21 cellular contexts compared by ENCODE assay signal in genomic region chr18:38493991-38494559, GRCh38.
DNase-seq lines count a peak whose midpoint lies in the region; ATAC-seq, FAIRE-seq and TF ChIP-seq lines count a peak whose summit lies in the region.
"Had no signal": no experiment of that assay in that cellular context is flagged by ENCODE, and none has a peak within 500 bp of the region (broad histone marks: within the 10 kb centered on the region; RNA-seq: fewer than 3 reads in every experiment).

No MANE protein-coding gene starts in this region.

- H3K36me3 Mint-ChIP-seq in activated naive CD4-positive, alpha-beta T cell treated with anti-CD3 and anti-CD28 coated beads, Interleukin-2, amount 50 U/mL, for 24 hours = no peaks in the 10 kb centered on the region
- H3K36me3 Mint-ChIP-seq: CD14-positive monocyte had no signal

- TF ChIP-seq CTCF in bronchial epithelial cell (IDR thresholded peaks at IDR 0.05; ENCODE audit: insufficient read depth, low read length, severe bottlenecking) = no peak
- TF ChIP-seq CTCF in SK-N-SH (IDR thresholded peaks at IDR 0.05) = no peak

- H3K9ac ChIP-seq in SK-N-SH = no peak overlapping the region

- H3K4me1 ChIP-seq in SK-N-SH (ENCODE audit: control insufficient read depth in 1 of 2, insufficient read depth in 2 of 2, low read depth in 1 of 2, low read length in 1 of 2) = no peaks in the 10 kb centered on the region
- H3K4me1 ChIP-seq: adrenal gland, spleen, vagina had no signal

- H3K9me3 Mint-ChIP-seq in activated naive CD4-positive, alpha-beta T cell treated with anti-CD3 and anti-CD28 coated beads, Interleukin-2, amount 50 U/mL, for 24 hours = no peaks in the 10 kb centered on the region
- H3K9me3 Mint-ChIP-seq: activated CD4-positive, alpha-beta T cell treated with anti-CD3 and anti-CD28 coated beads, Interleukin-2, amount 10 ng/mL, durations not matched to agents 24 days and 14 days had no signal

- no peaks in the 10 kb centered on the region for H3K27me3 Mint-ChIP-seq in activated naive CD4-positive, alpha-beta T cell treated with anti-CD3 and anti-CD28 coated beads, Interleukin-2, amount 50 U/mL, for 24 hours
- H3K27me3 Mint-ChIP-seq: activated CD4-positive, alpha-beta T cell treated with anti-CD3 and anti-CD28 coated beads, Interleukin-2, amount 10 ng/mL, durations not matched to agents 24 days and 14 days; central memory CD8-positive, alpha-beta T cell had no signal

- H3K27me3 ChIP-seq in bronchial epithelial cell (ENCODE audit: control insufficient read depth, insufficient read depth, low read length) = no peaks in the 10 kb centered on the region
- no peaks in the 10 kb centered on the region for H3K27me3 ChIP-seq in SK-N-SH (ENCODE audit: insufficient read depth)
- H3K27me3 ChIP-seq: adrenal gland, spleen, vagina had no signal

- no peak overlapping the region for H3K4me3 Mint-ChIP-seq in activated naive CD4-positive, alpha-beta T cell treated with anti-CD3 and anti-CD28 coated beads, Interleukin-2, amount 50 U/mL, for 24 hours
- H3K4me3 Mint-ChIP-seq: activated CD4-positive, alpha-beta T cell treated with anti-CD3 and anti-CD28 coated beads, Interleukin-2, amount 10 ng/mL, durations not matched to agents 24 days and 14 days; CD14-positive monocyte; central memory CD8-positive, alpha-beta T cell had no signal

- FAIRE-seq in bronchial epithelial cell (lab: Jason Lieb, UNC) (no peak), urothelium cell line (lab: Jason Lieb, UNC) (no peak)

- H3K9me3 ChIP-seq in SK-N-SH = 0 out of 2 replicates have a peak, but pooled peaks cover 3% of the 10 kb centered on the region
- H3K9me3 ChIP-seq: adrenal gland, vagina had no signal

- no peaks in the 10 kb centered on the region for H3K9me2 ChIP-seq in SK-N-SH

- H3K4me2 ChIP-seq in SK-N-SH = no peak overlapping the region

- no peak for TF ChIP-seq EP300 in SK-N-SH (IDR thresholded peaks at IDR 0.05; ENCODE audit: borderline replicate concordance in 1 of 2, low read depth in 1 of 2, low read length in 1 of 2)

- H2AFZ ChIP-seq in SK-N-SH (ENCODE audit: low read depth) = no peak overlapping the region

- H3K27ac Mint-ChIP-seq in activated naive CD4-positive, alpha-beta T cell treated with anti-CD3 and anti-CD28 coated beads, Interleukin-2, amount 50 U/mL, for 24 hours = peak overlapping the region; percentile 24
- H3K27ac Mint-ChIP-seq: activated CD4-positive, alpha-beta T cell treated with anti-CD3 and anti-CD28 coated beads, Interleukin-2, amount 10 ng/mL, durations not matched to agents 24 days and 14 days had no signal

- CTCF ChIA-PET in SK-N-SH (lab: Yijun Ruan, JAX) = interaction anchor here (0.6 to 1.9 kb wide), 2 partner anchors 8 to 1000 kb away, joined by 3 to 4 read pairs; no protein-coding TSS in a partner anchor

- H3K27ac ChIP-seq in SK-N-SH (ENCODE audit: low read depth in 2 of 2, low read length in 1 of 2) = no peak overlapping the region
- H3K27ac ChIP-seq: adrenal gland, spleen, vagina had no signal

- no peaks in the 10 kb centered on the region for H4K20me1 ChIP-seq in SK-N-SH (ENCODE audit: insufficient read depth)

- H3F3A ChIP-seq in SK-N-SH (replicated peaks; ENCODE audit: insufficient read depth) = no peaks in the 10 kb centered on the region

- DNase-seq in activated naive CD4-positive, alpha-beta T cell treated with Interleukin-2 at 50 U/mL for 16 hours = no peak
- DNase-seq in bronchial epithelial cell (ENCODE audit: low read depth) (peak; percentile 62), urothelium cell line (ENCODE audit: low spot score) (peak; percentile 20), NCI-H2107 treated with DMSO at 0.1 percent for 48 hours (lab: John Stamatoyannopoulos, UW; ENCODE audit: unreplicated experiment) (no peak), SK-N-SH (no peak)
- DNase-seq: activated CD4-positive, alpha-beta T cell treated with anti-CD3 and anti-CD28 coated beads, Interleukin-2, amount 10 ng/mL, durations not matched to agents 24 days and 14 days; activated effector memory CD4-positive, alpha-beta T cell treated with anti-CD3 and anti-CD28 coated beads, Interleukin-2, amount 50 U/mL, for 16 hours; adrenal gland; DMS53; effector CD4-positive, alpha-beta T cell; left ventricle myocardium superior; MM.1S; SHP77; spleen; T-helper 1 cell had no signal

- H3K4me3 ChIP-seq in bronchial epithelial cell (ENCODE audit: low read depth, low read length) (no peak overlapping the region), SK-N-SH (ENCODE audit: low read depth in 2 of 2, low read length in 1 of 2) (no peak overlapping the region)
- H3K4me3 ChIP-seq: adrenal gland, spleen, vagina had no signal

- 15% methylated on average over 2 of the region's 2 CpGs for WGBS in SK-N-SH (ENCODE audit: low lambda C conversion rate)

- no peaks in the 10 kb centered on the region for H3K36me3 ChIP-seq in bronchial epithelial cell (ENCODE audit: control insufficient read depth, insufficient read depth, low read length)
- H3K36me3 ChIP-seq in SK-N-SH (replicated peaks in 1 of 2; ENCODE audit: control insufficient read depth in 1 of 2, insufficient read depth in 2 of 2, low read length in 1 of 2) = no peaks in the 10 kb centered on the region
- H3K36me3 ChIP-seq: adrenal gland, spleen, vagina had no signal

- H3K4me1 Mint-ChIP-seq in activated naive CD4-positive, alpha-beta T cell treated with anti-CD3 and anti-CD28 coated beads, Interleukin-2, amount 50 U/mL, for 24 hours = peaks cover 5% of the 10 kb centered on the region
- H3K4me1 Mint-ChIP-seq: CD14-positive monocyte; central memory CD8-positive, alpha-beta T cell had no signal

- POLR2A ChIA-PET in SK-N-SH (lab: Yijun Ruan, JAX) = no interaction called here

- H3K79me2 ChIP-seq in SK-N-SH (ENCODE audit: insufficient read depth) = no peaks in the 10 kb centered on the region

- peak; percentile 66 for ATAC-seq in HG02981 (IDR thresholded peaks at IDR 0.05; ENCODE audit: unreplicated experiment)
- ATAC-seq in GM19328 (IDR thresholded peaks at IDR 0.05; ENCODE audit: unreplicated experiment) = no peak
- ATAC-seq: left ventricle myocardium superior had no signal

- TF ChIP-seq RAD21 in SK-N-SH (IDR thresholded peaks at IDR 0.05; ENCODE audit: low read length) = no peak

TF ChIP-seq in SK-N-SH, 30 proteins besides CTCF, POLR2A, EP300 and RAD21:
- TF ChIP-seq GABPA (IDR thresholded peaks at IDR 0.05; ENCODE audit: low read depth) = no peak
- TF ChIP-seq MAX (IDR thresholded peaks at IDR 0.05; ENCODE audit: low read depth) = no peak
- TF ChIP-seq SMC3 (IDR thresholded peaks at IDR 0.05; ENCODE audit: low read depth, low read length) = no peak
- TF ChIP-seq RFX5 (IDR thresholded peaks at IDR 0.05; ENCODE audit: low read length) = no peak
- no peak for TF ChIP-seq IRF3 (IDR thresholded peaks at IDR 0.05; ENCODE audit: low read depth, low read length)
- TF ChIP-seq ELF1 (IDR thresholded peaks at IDR 0.05) = no peak

Comparison
In these comparisons a context has a peak if more than half of its experiments do, and no peak if none do; other contexts are left out.
1. DNase-seq: peak in bronchial epithelial cell (single experiment) and urothelium cell line (single experiment); none in activated naive CD4-positive, alpha-beta T cell treated with Interleukin-2 at 50 U/mL for 16 hours (single experiment), NCI-H2107 treated with DMSO at 0.1 percent for 48 hours (single experiment) and SK-N-SH (single experiment).